ENCODE assay signal across 16 cellular contexts in genomic region chr16:47815655-47816054, GRCh38.
"Had no signal": no experiment of that assay in that cellular context is flagged by ENCODE, and none has a peak within 500 bp of the region (broad histone marks: within the 10 kb centered on the region; RNA-seq: fewer than 3 reads in every experiment).

No MANE protein-coding gene starts in this region.

- ATAC-seq: activated CD8-positive, alpha-beta memory T cell treated with anti-CD3 and anti-CD28 coated beads, Interleukin-2, amount 10 ng/mL, durations not matched to agents 7 days and 5 days; heart right ventricle; natural killer cell treated with Interleukin-12 subunit alpha and Interleukin-12 subunit beta and Interleukin-15 and Interleukin-18, amount 100 ng/mL, for 72 hours had no signal

- DNase-seq: activated B cell treated with CpG ODN at 0.5 μM for 24 hours; activated CD4-positive, alpha-beta memory T cell treated with anti-CD3 and anti-CD28 coated beads, Interleukin-2, amount 10 ng/mL, durations not matched to agents 7 days and 5 days; activated CD4-positive, alpha-beta T cell treated with anti-CD3 and anti-CD28 coated beads for 4 hours; activated CD8-positive, alpha-beta memory T cell treated with anti-CD3 and anti-CD28 coated beads, Interleukin-2, amount 10 ng/mL, durations not matched to agents 7 days and 5 days; activated naive CD8-positive, alpha-beta T cell treated with anti-CD3 and anti-CD28 coated beads for 36 hours; amygdala; cerebellar nuclear complex; effector CD4-positive, alpha-beta T cell; heart right ventricle; immature natural killer cell; mesendoderm; nucleus accumbens; posterior cingulate gyrus; stimulated activated CD8-positive, alpha-beta memory T cell treated with anti-CD3 and anti-CD28 coated beads, Interleukin-4, amount 100 ng/mL, for 48 hours; stimulated activated naive CD4-positive, alpha-beta T cell had no signal

- H3K4me3 ChIP-seq: heart right ventricle had no signal
